In the genomic region with DNA sequence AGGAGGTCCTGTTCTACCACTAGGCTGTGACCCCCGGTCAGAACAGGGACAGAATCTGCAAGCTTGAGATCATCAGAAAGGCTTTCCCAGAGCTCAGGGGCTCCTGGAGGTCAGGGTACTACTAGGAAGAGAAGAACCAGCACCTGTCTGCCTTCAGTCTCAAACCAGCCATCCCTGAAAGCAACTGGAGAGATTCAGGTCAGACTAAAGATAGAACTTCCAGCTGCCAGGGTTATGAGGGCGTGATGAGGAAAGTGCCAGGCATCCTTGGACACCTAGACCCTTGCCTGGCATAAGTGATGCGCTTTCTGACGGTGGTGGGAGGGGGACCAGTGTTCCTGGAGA, we compare ENCODE assay signal across 26 cellular contexts.
DNase-seq lines count a peak whose midpoint lies in the region; ATAC-seq and TF ChIP-seq lines count a peak whose summit lies in the region.
"Had no signal": no experiment of that assay in that cellular context is flagged by ENCODE, and none has a peak within 500 bp of the region (broad histone marks: within the 10 kb centered on the region; RNA-seq: fewer than 3 reads in every experiment).

No MANE protein-coding gene starts in this region.

- H3K27ac ChIP-seq in SK-N-SH (ENCODE audit: low read depth in 2 of 2, low read length in 1 of 2) (peak overlapping the region in 1 of 2 experiments; percentile 50; a peak in 2 of 4 replicates), HCT116 (ENCODE audit: low read depth, low read length) (no peak overlapping the region), neuronal stem cell (replicated peaks; ENCODE audit: low read length) (no peak overlapping the region)
- H3K27ac ChIP-seq: 22Rv1, A549, BLaER1 had no signal

- H3K27ac Mint-ChIP-seq in T-helper 17 cell, result peak overlapping the region; percentile 66
- H3K27ac Mint-ChIP-seq in HFFc6, result no peak overlapping the region
- H3K27ac Mint-ChIP-seq: B cell; CD4-positive, alpha-beta memory T cell; CD4-positive, CD25-positive, alpha-beta regulatory T cell had no signal

- no peak overlapping the region for H4K91ac ChIP-seq in neuronal stem cell (ENCODE audit: low read depth, low read length, poor library complexity)

- intact Hi-C loops in HCT116 (cut with micrococcal nuclease), result loop anchor here (10.0 kb wide), 1 partner anchor 159 kb away; a partner anchor contains a TSS

- H3K27me3 ChIP-seq in SK-N-SH (ENCODE audit: insufficient read depth), result peaks cover 35% of the 10 kb centered on the region
- H3K27me3 ChIP-seq in HCT116 (ENCODE audit: insufficient read depth, low read length), result peaks cover 24% of the 10 kb centered on the region; the same call in 1 of the 2 replicates
- no peaks in the 10 kb centered on the region for H3K27me3 ChIP-seq in neuronal stem cell (ENCODE audit: control insufficient read depth in 3 of 3, insufficient read depth in 3 of 3, low read depth in 1 of 3, low read length in 3 of 3)
- no peaks in the 10 kb centered on the region for H3K27me3 ChIP-seq in BE2C
- H3K27me3 ChIP-seq: BLaER1 had no signal

- no peak overlapping the region for H2BK5ac ChIP-seq in neuronal stem cell (ENCODE audit: low read length)

- H3K9me3 ChIP-seq in SK-N-SH (no peaks in the 10 kb centered on the region), HCT116 (ENCODE audit: control insufficient read depth in 1 of 2, insufficient read depth in 1 of 2, low read depth in 1 of 2, low read length in 2 of 2) (no peaks in the 10 kb centered on the region), T-helper 17 cell (ENCODE audit: control insufficient read depth, low read length, poor library complexity, severe bottlenecking) (no peaks in the 10 kb centered on the region), neuronal stem cell (replicated peaks in 1 of 2; ENCODE audit: control insufficient read depth in 2 of 2, insufficient read depth in 1 of 2, low read depth in 1 of 2, low read length in 2 of 2) (peaks cover 10 to 12% of the 10 kb centered on the region in 2 donors), BE2C (peaks cover 9% of the 10 kb centered on the region; the same call in 1 of the 2 replicates)

- H4K20me1 ChIP-seq in SK-N-SH (ENCODE audit: insufficient read depth), result no peaks in the 10 kb centered on the region
- H4K20me1 ChIP-seq in HCT116 (ENCODE audit: insufficient read depth), result no peaks in the 10 kb centered on the region; the same call in 1 of the 2 replicates
- H4K20me1 ChIP-seq: BLaER1 had no signal

- H3K4me2 ChIP-seq in SK-N-SH (no peak overlapping the region), HCT116 (ENCODE audit: low read length) (peak overlapping the region; percentile 17; the same call in 1 of the 2 replicates), neuronal stem cell (ENCODE audit: insufficient read depth, low read length, poor library complexity, severe bottlenecking) (no peak overlapping the region)
- H3K4me2 ChIP-seq: A549, BLaER1 had no signal

- no TSS peak for BruUV-seq in HCT116 (replicated peaks; lab: Mats Ljungman, UMichigan)

- no peak overlapping the region for H2BK15ac ChIP-seq in neuronal stem cell (ENCODE audit: low read length)

- H3K9ac ChIP-seq in SK-N-SH (no peak overlapping the region), HCT116 (ENCODE audit: low read length) (no peak overlapping the region), neuronal stem cell (ENCODE audit: low read depth, low read length, poor library complexity) (no peak overlapping the region)
- H3K9ac ChIP-seq: BLaER1 had no signal

- no peak overlapping the region for H4K8ac ChIP-seq in neuronal stem cell (ENCODE audit: low read depth, low read length)

- H3K79me2 ChIP-seq in SK-N-SH (ENCODE audit: insufficient read depth) (no peaks in the 10 kb centered on the region), HCT116 (ENCODE audit: insufficient read depth, low read length) (no peaks in the 10 kb centered on the region; the same call in 1 of the 2 replicates)

- no peak overlapping the region for H3K4ac ChIP-seq in neuronal stem cell (ENCODE audit: low read length)

- H3K27me3 Mint-ChIP-seq in T-helper 17 cell (peaks cover 52% of the 10 kb centered on the region), HFFc6 (ENCODE audit: insufficient read depth) (peaks cover 7% of the 10 kb centered on the region)

- no peaks in the 10 kb centered on the region for H3F3A ChIP-seq in SK-N-SH (replicated peaks; ENCODE audit: insufficient read depth)

- peaks cover 12% of the 10 kb centered on the region for H3K9me3 Mint-ChIP-seq in HFFc6
- H3K9me3 Mint-ChIP-seq: CD4-positive, CD25-positive, alpha-beta regulatory T cell; CD8-positive, alpha-beta memory T cell had no signal

- H3K4me1 ChIP-seq in SK-N-SH (ENCODE audit: control insufficient read depth in 1 of 2, insufficient read depth in 2 of 2, low read depth in 1 of 2, low read length in 1 of 2) (peaks cover 0 to 24% of the 10 kb centered on the region in 2 experiments; a peak in 1 of 4 replicates), HCT116 (ENCODE audit: control insufficient read depth in 1 of 2, insufficient read depth in 2 of 2, low read length in 2 of 2) (peaks cover 5 to 10% of the 10 kb centered on the region in 2 experiments; a peak in 1 of 4 replicates), neuronal stem cell (ENCODE audit: control insufficient read depth in 2 of 2, insufficient read depth in 1 of 2, low read depth in 1 of 2, low read length in 2 of 2) (no peaks in the 10 kb centered on the region), BE2C (peaks cover 2% of the 10 kb centered on the region; the same call in 1 of the 2 replicates)
- H3K4me1 ChIP-seq: A549 had no signal

- H3K9me2 ChIP-seq in SK-N-SH (no peaks in the 10 kb centered on the region), HCT116 (ENCODE audit: insufficient read depth) (no peaks in the 10 kb centered on the region)

- H2BK12ac ChIP-seq in neuronal stem cell (ENCODE audit: low read length), result no peak overlapping the region

- no peak overlapping the region for H3K14ac ChIP-seq in neuronal stem cell (ENCODE audit: low read length)

- no peak for TF ChIP-seq EP300 in SK-N-SH (IDR thresholded peaks at IDR 0.05; ENCODE audit: borderline replicate concordance in 1 of 2, low read depth in 1 of 2, low read length in 1 of 2)

- peaks cover 4% of the 10 kb centered on the region for H3K79me1 ChIP-seq in neuronal stem cell (ENCODE audit: low read depth, low read length)

- 50% methylated on average over 4 of the region's 4 CpGs for WGBS in SK-N-SH (ENCODE audit: low lambda C conversion rate)
- WGBS in neuronal stem cell (ENCODE audit: extremely low coverage in 2 of 2, insufficient read length in 2 of 2, insufficient replicate concordance in 1 of 2), 2 donors, result no CpG with 5 or more reads among the region's 4 CpGs

- H3K4me3 ChIP-seq in SK-N-SH (ENCODE audit: low read depth in 2 of 2, low read length in 1 of 2) (no peak overlapping the region), HCT116 (replicated peaks in 1 of 2; ENCODE audit: low read depth in 1 of 2, low read length in 2 of 2) (no peak overlapping the region), neuronal stem cell (ENCODE audit: low read length in 2 of 2) (no peak overlapping the region), BE2C (ENCODE audit: low read depth, low read length) (no peak overlapping the region)
- H3K4me3 ChIP-seq: A549, BLaER1 had no signal

- H3K4me3 Mint-ChIP-seq in T-helper 17 cell (no peak overlapping the region), HFFc6 (no peak overlapping the region)
- H3K4me3 Mint-ChIP-seq: B cell; CD14-positive monocyte; CD4-positive, alpha-beta memory T cell; CD4-positive, CD25-positive, alpha-beta regulatory T cell had no signal

- H3K4me1 Mint-ChIP-seq in T-helper 17 cell, result peaks cover 3% of the 10 kb centered on the region
- no peaks in the 10 kb centered on the region for H3K4me1 Mint-ChIP-seq in HFFc6 (ENCODE audit: low read depth)

- CTCF ChIA-PET in SK-N-SH (lab: Yijun Ruan, JAX) (interaction anchor here (0.6 to 2.3 kb wide), 4 partner anchors 9 to 66 kb away, joined by 3 to 7 read pairs (median 4); no protein-coding TSS in a partner anchor), HCT116 (lab: Charles Lee) (no interaction called here)

- DNase-seq in SK-N-SH (peak; percentile 58), HCT116 (ENCODE audit: low read depth, low spot score) (no peak), T-helper 17 cell (no peak), neuronal stem cell (ENCODE audit: low spot score) (no peak), BE2C (no peak), HFFc6 (no peak)
- DNase-seq in stimulated activated CD4-positive, alpha-beta T cell treated with anti-CD3 and anti-CD28 coated beads, Interleukin-2, amount 100 ng/mL, for 24 hours, result no peak
- DNase-seq: AML-193; C1 segment of cervical spinal cord; CD4-positive, alpha-beta memory T cell; CD4-positive, CD25-positive, alpha-beta regulatory T cell; CD8-positive, alpha-beta memory T cell; COR-L47; DMS 273 treated with DMSO at 0.1 percent for 48 hours; DMS153; DMS53; DMS79; DND-41; EL; GDM1 had no signal

- H3K23ac ChIP-seq in neuronal stem cell (ENCODE audit: low read depth, low read length, poor library complexity), result peak overlapping the region; percentile 8

- RAD21 ChIA-PET in HCT116 (lab: Charles Lee; ENCODE audit: low non-redundant PET in 1 of 2, low total read pairs in 2 of 2, uncharacterized antibody in 2 of 2, unreplicated experiment in 2 of 2), result no interaction called here

- no peak for ATAC-seq in SK-N-SH treated with all-trans-retinoic acid at 6 μM for 48 hours
- no peak for ATAC-seq in HCT116
- ATAC-seq in T-helper 17 cell, result no peak

- H2AFZ ChIP-seq in SK-N-SH (ENCODE audit: low read depth) (no peak overlapping the region), HCT116 (ENCODE audit: low read depth, low read length, poor library complexity, severe bottlenecking) (no peak overlapping the region), neuronal stem cell (ENCODE audit: low read length) (no peak overlapping the region)

- no peak overlapping the region for H2BK120ac ChIP-seq in neuronal stem cell (ENCODE audit: low read depth, low read length)

- TF ChIP-seq RAD21 in SK-N-SH (IDR thresholded peaks at IDR 0.05; ENCODE audit: low read length), result no peak
- no peak for TF ChIP-seq RAD21 in HCT116 (IDR thresholded peaks at IDR 0.05; ENCODE audit: low read depth)

- H2AK5ac ChIP-seq in neuronal stem cell (ENCODE audit: low read depth, low read length), result no peak overlapping the region

- POLR2A ChIA-PET in SK-N-SH (lab: Yijun Ruan, JAX) (no interaction called here), HCT116 (lab: Charles Lee) (no interaction called here)

- no peak for TF ChIP-seq CTCF in SK-N-SH (IDR thresholded peaks at IDR 0.05)
- TF ChIP-seq CTCF in HCT116 (IDR thresholded peaks at IDR 0.05 in 2 of 3, conservative IDR thresholded peaks at IDR 0.05 in 1 of 3; ENCODE audit: borderline replicate concordance in 1 of 3, insufficient read depth in 1 of 3, low read depth in 2 of 3, low read length in 2 of 3), result no peak
- TF ChIP-seq CTCF in BE2C (IDR thresholded peaks at IDR 0.05; ENCODE audit: low read depth, low read length), result no peak
- TF ChIP-seq CTCF in HFFc6 (IDR thresholded peaks at IDR 0.05), result no peak

- no peaks in the 10 kb centered on the region for H3K36me3 ChIP-seq in SK-N-SH (replicated peaks in 1 of 2; ENCODE audit: control insufficient read depth in 1 of 2, insufficient read depth in 2 of 2, low read length in 1 of 2)
- H3K36me3 ChIP-seq in HCT116 (ENCODE audit: control insufficient read depth in 1 of 2, insufficient read depth in 2 of 2, low read length in 2 of 2), result no peaks in the 10 kb centered on the region; a peak in 1 of 4 replicates
- peaks cover 6 to 76% of the 10 kb centered on the region in 2 donors for H3K36me3 ChIP-seq in neuronal stem cell (replicated peaks in 1 of 2; ENCODE audit: control insufficient read depth in 2 of 2, insufficient read depth in 2 of 2, low read length in 2 of 2)
- no peaks in the 10 kb centered on the region for H3K36me3 ChIP-seq in BE2C

- H3K18ac ChIP-seq in neuronal stem cell (ENCODE audit: low read length), result peak overlapping the region; percentile 38

- H3K36me3 Mint-ChIP-seq in T-helper 17 cell (ENCODE audit: low read depth), result no peaks in the 10 kb centered on the region
- H3K36me3 Mint-ChIP-seq in HFFc6 (ENCODE audit: low read depth), result peaks cover 12% of the 10 kb centered on the region
- H3K36me3 Mint-ChIP-seq: CD14-positive monocyte; CD4-positive, alpha-beta memory T cell; CD4-positive, CD25-positive, alpha-beta regulatory T cell had no signal

- TF ChIP-seq POLR2A in HCT116 (IDR thresholded peaks at IDR 0.05; ENCODE audit: borderline replicate concordance, extremely low read depth, insufficient read depth, insufficient read length), result peak; percentile 20
